Comparison of ENCODE assay signal across 8 cellular contexts in the genomic region with DNA sequence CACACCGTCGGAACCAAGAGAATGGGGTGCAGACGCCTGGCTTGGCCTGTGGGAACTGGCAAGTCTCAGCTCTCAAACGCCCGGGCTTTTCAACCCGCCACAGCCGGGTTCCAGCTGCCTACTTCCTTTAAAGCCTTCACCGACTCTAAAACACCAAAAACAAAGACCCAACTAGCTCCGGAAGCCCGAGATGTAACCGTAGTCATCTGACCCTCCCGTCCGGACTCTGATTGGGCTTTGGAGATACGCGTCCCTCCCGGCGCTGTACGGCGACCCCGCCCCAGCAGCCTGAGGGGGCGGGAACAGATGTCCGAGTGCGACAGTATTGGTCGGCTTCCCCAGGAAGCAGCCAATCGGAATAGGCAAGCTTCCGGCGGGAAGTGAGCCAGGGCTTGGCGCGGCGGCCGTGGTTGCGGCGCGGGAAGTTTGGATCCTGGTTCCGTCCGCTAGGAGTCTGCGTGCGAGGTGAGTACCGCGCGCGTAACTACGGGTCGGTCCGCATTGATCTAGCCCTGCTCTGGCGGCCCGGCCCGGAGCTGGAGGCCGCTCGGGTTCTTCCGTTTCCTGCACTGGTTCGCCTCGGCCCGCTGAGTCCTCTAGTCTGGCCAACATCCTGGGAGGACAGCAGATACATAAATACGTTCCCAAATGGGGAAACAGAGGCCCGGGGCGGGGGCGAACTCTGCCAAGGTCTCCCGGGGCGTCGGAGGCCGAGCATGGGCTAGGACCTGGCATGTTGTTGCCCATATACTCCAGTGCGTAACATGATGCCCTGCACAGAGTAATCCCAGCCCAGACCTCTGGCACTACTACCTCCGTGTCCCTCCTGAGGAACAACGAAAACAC. TPM values are rescaled to one million over a fixed set of nuclear protein-coding genes. Genes with fewer than 3 reads are reported as not detected.
DNase-seq lines count a peak whose midpoint lies in the region; ATAC-seq and TF ChIP-seq lines count a peak whose summit lies in the region.

BLM (plus strand) TSS at position 371 of the 846 bp plus-strand sequence. CDS start 30,047 bp downstream, outside the sequence.

- H3K9me3 ChIP-seq in NT2/D1 (ENCODE audit: insufficient read depth, low read length), result no peaks in the 10 kb centered on the region
- no peaks in the 10 kb centered on the region for H3K9me3 ChIP-seq in endodermal cell (ENCODE audit: control insufficient read depth, low read length)

- H4K8ac ChIP-seq in mesendoderm (ENCODE audit: low read depth, low read length), result no peak within 1 kb of the TSS

- peak; percentile 99 for ATAC-seq in GM21381 (IDR thresholded peaks at IDR 0.05; ENCODE audit: unreplicated experiment)
- ATAC-seq in activated CD8-positive, alpha-beta memory T cell treated with anti-CD3 and anti-CD28 coated beads, Interleukin-2, amount 10 ng/mL, durations not matched to agents 7 days and 5 days, result peak; percentile 99

- peak within 1 kb of the TSS; percentile 98 for H3K4me3 Mint-ChIP-seq in Calu3 (ENCODE audit: low read depth, unreplicated experiment)
- H3K4me3 Mint-ChIP-seq in activated CD8-positive, alpha-beta memory T cell treated with anti-CD3 and anti-CD28 coated beads, Interleukin-2, amount 10 ng/mL, durations not matched to agents 7 days and 5 days, result peak within 1 kb of the TSS; percentile 80
- peak within 1 kb of the TSS; percentile 96 for H3K4me3 Mint-ChIP-seq in endodermal cell

- H3K4me1 Mint-ChIP-seq in Calu3 (ENCODE audit: low read depth, unreplicated experiment), result peaks cover 26% of the 10 kb centered on the region
- H3K4me1 Mint-ChIP-seq in activated CD8-positive, alpha-beta memory T cell treated with anti-CD3 and anti-CD28 coated beads, Interleukin-2, amount 10 ng/mL, durations not matched to agents 7 days and 5 days, result peaks cover 27% of the 10 kb centered on the region
- H3K4me1 Mint-ChIP-seq in endodermal cell, result peaks cover 13% of the 10 kb centered on the region

- H3K27me3 ChIP-seq in NT2/D1 (ENCODE audit: insufficient read depth, insufficient read length) (no peaks in the 10 kb centered on the region), endodermal cell (ENCODE audit: control insufficient read depth, insufficient read depth, low read length, poor library complexity, severe bottlenecking) (no peaks in the 10 kb centered on the region), mesendoderm (ENCODE audit: insufficient read depth, low read length, poor library complexity) (no peaks in the 10 kb centered on the region)

- H2AK5ac ChIP-seq in mesendoderm (ENCODE audit: low read length), result peak within 1 kb of the TSS; percentile 38

- CTCF ChIA-PET in Calu3 (lab: Charles Lee), result interaction anchor here (0.6 to 1.2 kb wide), 10 partner anchors 33 to 1345 kb away, joined by 3 to 8 read pairs (median 4); partner anchors contain the start of genes HDDC3 and MAN2A2
- CTCF ChIA-PET in activated CD8-positive, alpha-beta memory T cell treated with anti-CD3 and anti-CD28 coated beads, Interleukin-2, amount 10 ng/mL, durations not matched to agents 7 days and 5 days (lab: Charles Lee), result interaction anchor here (0.6 to 3.8 kb wide), 19 partner anchors 10 to 239 kb away, joined by 3 to 29 read pairs (median 4); partner anchors contain the start of genes HDDC3, MAN2A2 and UNC45A

- peak within 1 kb of the TSS; percentile 22 for H3K18ac ChIP-seq in mesendoderm (ENCODE audit: low read length)

- peak within 1 kb of the TSS; percentile 77 for H3K4ac ChIP-seq in mesendoderm (ENCODE audit: low read depth, low read length)

- no peak within 1 kb of the TSS for H2BK15ac ChIP-seq in mesendoderm (replicated peaks; ENCODE audit: low read depth)

- H3K56ac ChIP-seq in mesendoderm (ENCODE audit: low read length), result peak within 1 kb of the TSS; percentile 94

- no TSS peak for BruUV-seq in Calu3 (replicated peaks; lab: Mats Ljungman, UMichigan)

- H3K4me3 ChIP-seq in NT2/D1 (ENCODE audit: insufficient read length, low read depth) (peak within 1 kb of the TSS; percentile 98), endodermal cell (ENCODE audit: low read length) (peak within 1 kb of the TSS; percentile 97), mesendoderm (ENCODE audit: low read length) (peak within 1 kb of the TSS; percentile 86)

- H3K36me3 ChIP-seq in NT2/D1 (ENCODE audit: insufficient read depth, insufficient read length, low read length) (peaks cover 16% of the 10 kb centered on the region), endodermal cell (ENCODE audit: control insufficient read depth, insufficient read depth, low read length) (no peaks in the 10 kb centered on the region), mesendoderm (ENCODE audit: control insufficient read depth, insufficient read depth, low read length) (no peaks in the 10 kb centered on the region)

- H3K4me2 ChIP-seq in mesendoderm (ENCODE audit: low read length), result peak within 1 kb of the TSS; percentile 91

- H2BK120ac ChIP-seq in mesendoderm (ENCODE audit: low read depth, low read length), result peak within 1 kb of the TSS; percentile 16

- no peaks in the 10 kb centered on the region for H3K27me3 Mint-ChIP-seq in Calu3 (ENCODE audit: unreplicated experiment)
- H3K27me3 Mint-ChIP-seq in activated CD8-positive, alpha-beta memory T cell treated with anti-CD3 and anti-CD28 coated beads, Interleukin-2, amount 10 ng/mL, durations not matched to agents 7 days and 5 days, result no peaks in the 10 kb centered on the region
- H3K27me3 Mint-ChIP-seq in endodermal cell (ENCODE audit: insufficient read depth), result no peaks in the 10 kb centered on the region

- H3K36me3 Mint-ChIP-seq in Calu3 (ENCODE audit: insufficient read depth, unreplicated experiment), result peaks cover 24% of the 10 kb centered on the region
- H3K36me3 Mint-ChIP-seq in activated CD8-positive, alpha-beta memory T cell treated with anti-CD3 and anti-CD28 coated beads, Interleukin-2, amount 10 ng/mL, durations not matched to agents 7 days and 5 days, result peaks cover 21% of the 10 kb centered on the region
- peaks cover 2% of the 10 kb centered on the region for H3K36me3 Mint-ChIP-seq in endodermal cell (ENCODE audit: low read depth)

- intact Hi-C loops in Calu3 (cut with micrococcal nuclease; ENCODE audit: unreplicated experiment), result loop anchor here (5.0 kb wide), 1 partner anchor 50 kb away; no protein-coding TSS in a partner anchor

- H3K27ac Mint-ChIP-seq in Calu3 (ENCODE audit: unreplicated experiment), result peak within 1 kb of the TSS; percentile 95
- H3K27ac Mint-ChIP-seq in activated CD8-positive, alpha-beta memory T cell treated with anti-CD3 and anti-CD28 coated beads, Interleukin-2, amount 10 ng/mL, durations not matched to agents 7 days and 5 days, result peak within 1 kb of the TSS; percentile 95
- H3K27ac Mint-ChIP-seq in endodermal cell, result peak within 1 kb of the TSS; percentile 99

- peak within 1 kb of the TSS; percentile 98 for H3K9ac ChIP-seq in NT2/D1 (ENCODE audit: insufficient read length, low read depth)
- peak within 1 kb of the TSS; percentile 88 for H3K9ac ChIP-seq in endodermal cell (ENCODE audit: extremely low read depth, low read length, poor library complexity, severe bottlenecking)
- H3K9ac ChIP-seq in mesendoderm (ENCODE audit: low read length), result peak within 1 kb of the TSS; percentile 96

- H2BK5ac ChIP-seq in mesendoderm (ENCODE audit: low read length), result no peak within 1 kb of the TSS

- WGBS in endodermal cell (ENCODE audit: insufficient coverage in 1 of 2, insufficient read length in 1 of 2), 2 experiments, result 0 to 2% methylated on average over 27 to 65 of the region's 65 CpGs
- no CpG with 5 or more reads among the region's 65 CpGs for WGBS in mesendoderm (ENCODE audit: extremely low coverage, insufficient coverage, low lambda C conversion rate)

- H3K27ac ChIP-seq in endodermal cell (ENCODE audit: low read depth, low read length), result peak within 1 kb of the TSS; percentile 95
- peak within 1 kb of the TSS; percentile 63 for H3K27ac ChIP-seq in mesendoderm (ENCODE audit: low read depth, low read length)

- no peak within 1 kb of the TSS for H3K23ac ChIP-seq in mesendoderm (ENCODE audit: low read length)

- peaks cover 8% of the 10 kb centered on the region for H3K79me1 ChIP-seq in mesendoderm (ENCODE audit: low read length)

- peak within 1 kb of the TSS; percentile 86 for H4K5ac ChIP-seq in mesendoderm (ENCODE audit: low read length)

- TF ChIP-seq CTCF in Calu3 (IDR thresholded peaks at IDR 0.05; ENCODE audit: unreplicated experiment) (peak; percentile 20), endodermal cell (conservative IDR thresholded peaks at IDR 0.05) (peak; percentile 64)

- peaks cover 26% of the 10 kb centered on the region for H3K79me2 ChIP-seq in mesendoderm (ENCODE audit: control insufficient read depth, insufficient read depth, low read length)

- no peaks in the 10 kb centered on the region for H3K9me3 Mint-ChIP-seq in Calu3 (ENCODE audit: low read depth, unreplicated experiment)
- no peaks in the 10 kb centered on the region for H3K9me3 Mint-ChIP-seq in activated CD8-positive, alpha-beta memory T cell treated with anti-CD3 and anti-CD28 coated beads, Interleukin-2, amount 10 ng/mL, durations not matched to agents 7 days and 5 days (ENCODE audit: low read depth)
- no peaks in the 10 kb centered on the region for H3K9me3 Mint-ChIP-seq in endodermal cell

- H3K4me1 ChIP-seq in NT2/D1 (ENCODE audit: insufficient read depth, insufficient read length) (no peaks in the 10 kb centered on the region), endodermal cell (ENCODE audit: control insufficient read depth, insufficient read depth, low read length) (no peaks in the 10 kb centered on the region), mesendoderm (ENCODE audit: control insufficient read depth, low read depth, low read length) (peaks cover 2% of the 10 kb centered on the region)

- peak; percentile 96 for DNase-seq in Calu3
- DNase-seq in HUDEP-2 (lab: John Stamatoyannopoulos, UW; ENCODE audit: unreplicated experiment in 76 of 76), result peak; percentile 47 to 98 (median 94)
- peak; percentile 97 for DNase-seq in NT2/D1 (ENCODE audit: low read depth, low spot score)
- peak; percentile 98 for DNase-seq in activated CD8-positive, alpha-beta memory T cell treated with anti-CD3 and anti-CD28 coated beads, Interleukin-2, amount 10 ng/mL, durations not matched to agents 7 days and 5 days
- peak; percentile 98 for DNase-seq in endodermal cell
- peak; percentile 99 for DNase-seq in mesendoderm
- peak; percentile 83 for DNase-seq in stimulated activated CD8-positive, alpha-beta memory T cell treated with anti-CD3 and anti-CD28 coated beads, Interleukin-15, amount 100 ng/mL, for 1 hour (ENCODE audit: low read depth)

RNA-seq across cellular contexts. Expression of gene BLM, which starts in this region (rescaled TPM):
- 26.7 and 31.8 TPM in 2 replicates for total RNA-seq in Calu3 (2022)
- total RNA-seq in activated CD8-positive, alpha-beta memory T cell treated with anti-CD3 and anti-CD28 coated beads, Interleukin-2, amount 10 ng/mL, durations not matched to agents 7 days and 5 days, result 10 to 100 TPM; 83.4 to 92.7 TPM
- 10 to 100 TPM; 29.6 to 34.9 TPM for total RNA-seq in endodermal cell
- 22.2 TPM for polyA plus RNA-seq in endodermal cell (2013, experiment 1 of 2)
- polyA plus RNA-seq in endodermal cell (2013, experiment 2 of 2), result 24.7 TPM
- 33.2 TPM for polyA plus RNA-seq in mesendoderm (2013, experiment 1 of 2)
- polyA plus RNA-seq in mesendoderm (2013, experiment 2 of 2), result 30.6 TPM

Comparison
In these comparisons a context has a peak if more than half of its experiments do, and no peak if none do; other contexts are left out.
1. Peak in every context shown above with its lines: DNase-seq, ATAC-seq, H3K4me3 ChIP-seq and H3K27ac ChIP-seq.